ENCODE assay signal across 9 cellular contexts in genomic region chr3:65252266-65252665, GRCh38.
"Had no signal": no experiment of that assay in that cellular context is flagged by ENCODE, and none has a peak within 500 bp of the region (broad histone marks: within the 10 kb centered on the region; RNA-seq: fewer than 3 reads in every experiment).

No MANE protein-coding gene starts in this region.

- DNase-seq: GM23248, GOT3, H7, HFFc6 had no signal

- H3K36me3 Mint-ChIP-seq: IgD-negative memory B cell had no signal

- H3K27me3 Mint-ChIP-seq: IgD-negative memory B cell had no signal

- H3K9me3 ChIP-seq: HAP-1 had no signal

- FAIRE-seq: HepG2 had no signal

- H3K4me3 Mint-ChIP-seq: HFFc6, IgD-negative memory B cell had no signal

- H3K27ac ChIP-seq: GM23248, HL-60 had no signal

- ATAC-seq: HCT116, HepG2 had no signal

- H3K4me3 ChIP-seq: GM23248, HAP-1 had no signal

- H3K27ac Mint-ChIP-seq: HFFc6 had no signal

- H3K4me1 Mint-ChIP-seq: IgD-negative memory B cell had no signal

- H3K36me3 ChIP-seq: HAP-1 had no signal

- H2AFZ ChIP-seq: GM23248 had no signal

- H3K4me1 ChIP-seq: HAP-1 had no signal

- H3K9ac ChIP-seq: GM23248 had no signal
